Comparison of ENCODE assay signal across 24 cellular contexts in the genomic region with DNA sequence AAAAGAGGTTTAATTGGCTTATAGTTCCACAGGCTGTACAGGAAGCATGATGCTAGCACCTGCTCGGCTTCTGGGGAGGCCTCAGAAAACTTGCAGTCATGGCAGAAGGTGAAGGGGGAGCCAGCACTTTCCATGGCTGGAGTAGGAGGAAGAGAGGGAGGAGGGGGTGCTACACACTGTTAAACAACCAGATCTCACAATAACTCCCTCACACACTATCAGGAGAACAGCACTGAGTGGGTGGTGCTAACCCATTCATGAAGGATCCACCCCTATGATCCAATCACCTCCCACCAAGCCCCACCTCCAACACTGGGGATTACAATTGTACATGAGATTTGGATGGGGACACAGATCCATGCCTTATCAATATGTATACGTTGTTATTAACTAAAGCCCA.
"Had no signal": no experiment of that assay in that cellular context is flagged by ENCODE, and none has a peak within 500 bp of the region (broad histone marks: within the 10 kb centered on the region; RNA-seq: fewer than 3 reads in every experiment).

No MANE protein-coding gene starts in this region.

- H3K9me3 ChIP-seq: ovary, psoas muscle, right lobe of liver, sigmoid colon, stomach, thoracic aorta, thyroid gland, tibial nerve, upper lobe of left lung, vagina had no signal

- DNase-seq: occipital lobe; ovary; posterior cingulate gyrus; psoas muscle; right cardiac atrium; right lobe of liver; sigmoid colon; small intestine; stimulated activated CD4-positive, alpha-beta T cell treated with anti-CD3 and anti-CD28 coated beads, Interleukin-15, amount 100 ng/mL, for 24 hours; stimulated activated CD4-positive, alpha-beta T cell treated with anti-CD3 and anti-CD28 coated beads, Interleukin-2, amount 100 ng/mL, for 24 hours; stimulated activated CD4-positive, alpha-beta T cell treated with anti-CD3 and anti-CD28 coated beads, Interleukin-2, amount 100 ng/mL, for 48 hours; stimulated activated CD4-positive, alpha-beta T cell treated with anti-CD3 and anti-CD28 coated beads, Interleukin-4, amount 100 ng/mL, for 24 hours; stimulated activated naive B cell treated with anti-CD40 and anti-IgM and Interleukin-4, amounts not matched to agents 10 μg/mL and 1 μg/mL and 100 μg/mL, for 72 hours; stimulated activated naive CD4-positive, alpha-beta T cell treated with Interleukin-2 at 50 U/mL for 16 hours; stomach; thyroid gland; trophoblast cell; upper lobe of left lung had no signal

- ATAC-seq: psoas muscle; right cardiac atrium; right lobe of liver; stimulated activated effector memory CD8-positive, alpha-beta T cell treated with anti-CD3 and anti-CD28 coated beads, Interleukin-12 subunit alpha, Interleukin-12 subunit beta, amount 100 ng/mL, for 72 hours; stimulated activated naive B cell treated with anti-CD40 and anti-IgM and Interleukin-4, amounts not matched to agents 10 μg/mL and 1 μg/mL and 100 μg/mL, for 72 hours had no signal

- H3K36me3 ChIP-seq: neural progenitor cell, ovary, right lobe of liver, sigmoid colon, stomach, thoracic aorta, thyroid gland, tibial nerve, upper lobe of left lung, vagina had no signal

- H3K27ac ChIP-seq: neural progenitor cell, ovary, parathyroid adenoma, psoas muscle, right lobe of liver, sigmoid colon, stomach, thoracic aorta, thyroid gland, tibial nerve, upper lobe of left lung, vagina had no signal

- H3K4me1 ChIP-seq: parathyroid adenoma, psoas muscle, sigmoid colon, thyroid gland, vagina had no signal

- H3K4me3 ChIP-seq: neural progenitor cell, ovary, psoas muscle, right lobe of liver, sigmoid colon, stomach, thoracic aorta, thyroid gland, tibial nerve, upper lobe of left lung, vagina had no signal
